8 cellular contexts compared by ENCODE assay signal in genomic region chr6:157020398-157021266, GRCh38.
A peak's percentile ranks its signal among the peaks of the same experiment; 100 is the strongest.
DNase-seq lines count a peak whose midpoint lies in the region; ATAC-seq and TF ChIP-seq lines count a peak whose summit lies in the region.

No MANE protein-coding gene starts in this region.

- peak overlapping the region; percentile 99 for H3K27ac Mint-ChIP-seq in chondrocyte (ENCODE audit: unreplicated experiment)

- H3K4me3 Mint-ChIP-seq in chondrocyte (ENCODE audit: unreplicated experiment) = peak overlapping the region; percentile 90

- H4K20me1 ChIP-seq in HCT116 (ENCODE audit: insufficient read depth) (peaks cover 5% of the 10 kb centered on the region; the same call in 1 of the 2 replicates), MM.1S (ENCODE audit: insufficient read depth, low read length) (no peaks in the 10 kb centered on the region)

- BruUV-seq in HCT116 (replicated peaks; lab: Mats Ljungman, UMichigan) = TSS peak; percentile 88

- no peaks in the 10 kb centered on the region for H3K36me3 Mint-ChIP-seq in chondrocyte (ENCODE audit: low read depth)

- H3K4me1 Mint-ChIP-seq in chondrocyte (ENCODE audit: low read depth) = peaks cover 44% of the 10 kb centered on the region

- peaks cover 4% of the 10 kb centered on the region for H3K9me3 Mint-ChIP-seq in chondrocyte (ENCODE audit: low read depth)

- H3K9me3 ChIP-seq in HCT116 (ENCODE audit: control insufficient read depth in 1 of 2, insufficient read depth in 1 of 2, low read depth in 1 of 2, low read length in 2 of 2) (peaks cover 4% of the 10 kb centered on the region in 2 experiments; a peak in 2 of 4 replicates), MM.1S (replicated peaks; ENCODE audit: insufficient read depth, low read length) (no peaks in the 10 kb centered on the region)

- peaks cover 11% of the 10 kb centered on the region for H3F3A ChIP-seq in MM.1S (ENCODE audit: insufficient read depth, low read length)

- POLR2A ChIA-PET in HCT116 (lab: Charles Lee) = interaction anchor here (0.7 to 1.4 kb wide), 2 partner anchors 9 to 12 kb away, joined by 3 to 4 read pairs; no protein-coding TSS in a partner anchor

- TF ChIP-seq POLR2A in HCT116 (IDR thresholded peaks at IDR 0.05; ENCODE audit: borderline replicate concordance, extremely low read depth, insufficient read depth, insufficient read length) = no peak

- H3K4me3 ChIP-seq in HCT116 (replicated peaks in 1 of 2; ENCODE audit: low read depth in 1 of 2, low read length in 2 of 2) = peak overlapping the region; percentile 75 to 79
- H3K4me3 ChIP-seq in MM.1S (ENCODE audit: low read length) = peak overlapping the region; percentile 80

- no peaks in the 10 kb centered on the region for H3K27me3 Mint-ChIP-seq in chondrocyte (ENCODE audit: low read depth)

- CTCF ChIA-PET in HCT116 (lab: Charles Lee) = interaction anchor here (1.3 kb wide), 1 partner anchor 25 kb away, joined by 3 read pairs; no protein-coding TSS in a partner anchor

- H2AFZ ChIP-seq in HCT116 (ENCODE audit: low read depth, low read length, poor library complexity, severe bottlenecking) (peak overlapping the region; percentile 52), MM.1S (ENCODE audit: low read length) (no peak overlapping the region)

- DNase-seq in NCI-H2107 treated with DMSO at 0.1 percent for 48 hours (lab: John Stamatoyannopoulos, UW; ENCODE audit: unreplicated experiment) (peak; percentile 37), NCI-H2107 (lab: John Stamatoyannopoulos, UW) (no peak), HCT116 (ENCODE audit: low read depth, low spot score) (peak; percentile 22), MM.1S (peak; percentile 46), T1000 (lab: John Stamatoyannopoulos, UW) (peak; percentile 58), chondrocyte (ENCODE audit: low spot score) (no peak), kidney tubule cell (ENCODE audit: low spot score) (peak; percentile 67)
- peak in 2 of 3 donors; percentile 23 to 43 for DNase-seq in stimulated activated CD4-positive, alpha-beta T cell treated with anti-CD3 and anti-CD28 coated beads, TNF-alpha, amount 100 ng/mL, for 1 hour (ENCODE audit: low read depth in 3 of 3, low spot score in 1 of 3)

- H3K27ac ChIP-seq in HCT116 (ENCODE audit: low read depth, low read length) (peak overlapping the region; percentile 81), MM.1S (ENCODE audit: low read length) (peak overlapping the region; percentile 98)

- peak overlapping the region; percentile 92 for H3K9ac ChIP-seq in HCT116 (ENCODE audit: low read length)
- H3K9ac ChIP-seq in MM.1S (ENCODE audit: low read length) = peak overlapping the region; percentile 93

- TF ChIP-seq CTCF in HCT116 (IDR thresholded peaks at IDR 0.05 in 2 of 3, conservative IDR thresholded peaks at IDR 0.05 in 1 of 3; ENCODE audit: borderline replicate concordance in 1 of 3, insufficient read depth in 1 of 3, low read depth in 2 of 3, low read length in 2 of 3) = no peak
- no peak for TF ChIP-seq CTCF in MM.1S (IDR thresholded peaks at IDR 0.05; ENCODE audit: low read length)
- peak; percentile 0 for TF ChIP-seq CTCF in chondrocyte (IDR thresholded peaks at IDR 0.05)

- H3K4me2 ChIP-seq in HCT116 (ENCODE audit: low read length) (peak overlapping the region; percentile 94), MM.1S (ENCODE audit: low read depth, low read length) (peak overlapping the region; percentile 84)

- H3K27me3 ChIP-seq in HCT116 (ENCODE audit: insufficient read depth, low read length) (no peaks in the 10 kb centered on the region), MM.1S (replicated peaks; ENCODE audit: insufficient read depth, low read length) (no peaks in the 10 kb centered on the region)

- TF ChIP-seq RAD21 in HCT116 (IDR thresholded peaks at IDR 0.05; ENCODE audit: low read depth) = no peak

- peaks cover 18% of the 10 kb centered on the region for H3K79me2 ChIP-seq in HCT116 (ENCODE audit: insufficient read depth, low read length)
- peaks cover 65% of the 10 kb centered on the region for H3K79me2 ChIP-seq in MM.1S (ENCODE audit: low read length)

- RAD21 ChIA-PET in HCT116 (lab: Charles Lee; ENCODE audit: low non-redundant PET in 1 of 2, low total read pairs in 2 of 2, uncharacterized antibody in 2 of 2, unreplicated experiment in 2 of 2) = no interaction called here

- intact Hi-C loops in HCT116 (cut with micrococcal nuclease) = no loop called here

- H3K4me1 ChIP-seq in HCT116 (ENCODE audit: control insufficient read depth in 1 of 2, insufficient read depth in 2 of 2, low read length in 2 of 2) (peaks cover 5 to 14% of the 10 kb centered on the region in 2 experiments), MM.1S (ENCODE audit: low read length) (peaks cover 17% of the 10 kb centered on the region)

- peak; percentile 49 for ATAC-seq in HCT116

- H3K9me2 ChIP-seq in HCT116 (ENCODE audit: insufficient read depth) (no peaks in the 10 kb centered on the region), MM.1S (replicated peaks; ENCODE audit: insufficient read depth, low read length) (no peaks in the 10 kb centered on the region)

- H3K36me3 ChIP-seq in HCT116 (ENCODE audit: control insufficient read depth in 1 of 2, insufficient read depth in 2 of 2, low read length in 2 of 2) (no peaks in the 10 kb centered on the region), MM.1S (replicated peaks; ENCODE audit: insufficient read depth, low read length) (no peaks in the 10 kb centered on the region)

TF ChIP-seq in HCT116, 20 proteins besides CTCF, POLR2A, EP300 and RAD21:
- TF ChIP-seq FOSL1 (IDR thresholded peaks at IDR 0.05; ENCODE audit: low read depth) (no peak), MAX (IDR thresholded peaks at IDR 0.05) (no peak), REST (IDR thresholded peaks at IDR 0.05; ENCODE audit: low read depth) (no peak), SRF (IDR thresholded peaks at IDR 0.05; ENCODE audit: low read depth) (no peak), CBX3 (IDR thresholded peaks at IDR 0.05; ENCODE audit: low read depth) (no peak)
TF ChIP-seq in HCT116: peak in this region for 0.

Comparison
In these comparisons a context has a peak if more than half of its experiments do, and no peak if none do; other contexts are left out.
1. DNase-seq: peak in NCI-H2107 treated with DMSO at 0.1 percent for 48 hours (single experiment), HCT116 (single experiment), MM.1S (single experiment), T1000 (single experiment), kidney tubule cell (single experiment) and stimulated activated CD4-positive, alpha-beta T cell treated with anti-CD3 and anti-CD28 coated beads, TNF-alpha, amount 100 ng/mL, for 1 hour (2 of 3); none in NCI-H2107 (single experiment) and chondrocyte (single experiment).